ENCODE assay signal across 3 cellular contexts in genomic region chr14:42893183-42893582, GRCh38.
A peak's percentile ranks its signal among the peaks of the same experiment; 100 is the strongest.
TF ChIP-seq lines count a peak whose summit lies in the region.

No MANE protein-coding gene starts in this region.

TF ChIP-seq in A549, 52 proteins besides CTCF, POLR2A, EP300 and RAD21:
- TF ChIP-seq MAFK (IDR thresholded peaks at IDR 0.05; ENCODE audit: partially characterized antibody) (peak; percentile 60), CBX8 (IDR thresholded peaks at IDR 0.05) (no peak), FOSB (CRISPR knock-in tag; IDR thresholded peaks at IDR 0.05) (no peak), KDM1A (IDR thresholded peaks at IDR 0.05; ENCODE audit: low read depth) (no peak)
TF ChIP-seq in A549: peak in this region for 1.

TF ChIP-seq in IMR-90, 13 proteins besides CTCF, POLR2A, EP300 and RAD21:
- TF ChIP-seq MAFK (IDR thresholded peaks at IDR 0.05; ENCODE audit: low read depth, low read length) = peak; percentile 71
- no peak for TF ChIP-seq MXI1 (IDR thresholded peaks at IDR 0.05; ENCODE audit: borderline replicate concordance, low read depth, low read length)

TF ChIP-seq in K562, 482 proteins besides CTCF, POLR2A, EP300 and RAD21:
- TF ChIP-seq ZNF316 (IDR thresholded peaks at IDR 0.05) (peak; percentile 27; the same call in 1 of the 2 replicates), SMARCC2 (IDR thresholded peaks at IDR 0.05; ENCODE audit: low read depth) (no peak), CBFB (CRISPR knock-in tag; IDR thresholded peaks at IDR 0.05) (no peak)
